In genomic region chr22:36928826-36929535, GRCh38 we compare ENCODE assay signal across 17 cellular contexts. TPM values are rescaled to one million over a fixed set of nuclear protein-coding genes. Genes with fewer than 3 reads are reported as not detected.
"Had no signal": no experiment of that assay in that cellular context is flagged by ENCODE, and none has a peak within 500 bp of the region (broad histone marks: within the 10 kb centered on the region; RNA-seq: fewer than 3 reads in every experiment).

No MANE protein-coding gene starts in this region.

- H3K27me3 ChIP-seq: right lobe of liver, upper lobe of right lung had no signal

- H3K27ac Mint-ChIP-seq: activated CD4-positive, alpha-beta T cell treated with anti-CD3 and anti-CD28 coated beads, Interleukin-2, amount 10 ng/mL, durations not matched to agents 24 days and 14 days; activated T-helper 17 cell treated with anti-CD3 and anti-CD28 coated beads, Interleukin-2, amount 50 U/mL, for 72 hours; naive thymus-derived CD4-positive, alpha-beta T cell; progenitor cell of endocrine pancreas had no signal

- H3K27ac ChIP-seq: dorsolateral prefrontal cortex, right lobe of liver, upper lobe of right lung had no signal

- H3K4me3 ChIP-seq: dorsolateral prefrontal cortex, mucosa of descending colon, right lobe of liver, upper lobe of right lung had no signal

- FAIRE-seq: endometrium had no signal

- H3K4me1 Mint-ChIP-seq: stimulated activated naive CD8-positive, alpha-beta T cell treated with anti-CD3 and anti-CD28 coated beads, Interleukin-15, amount 100 ng/mL, for 72 hours had no signal

- H3K36me3 ChIP-seq: right lobe of liver had no signal

- H3K27me3 Mint-ChIP-seq: activated CD4-positive, alpha-beta T cell treated with anti-CD3 and anti-CD28 coated beads, Interleukin-2, amount 10 ng/mL, durations not matched to agents 24 days and 14 days had no signal

- H3K9me3 ChIP-seq: mucosa of descending colon, right lobe of liver, upper lobe of right lung had no signal

- H3K4me3 Mint-ChIP-seq: activated CD4-positive, alpha-beta T cell treated with anti-CD3 and anti-CD28 coated beads, Interleukin-2, amount 10 ng/mL, durations not matched to agents 24 days and 14 days; activated T-helper 17 cell treated with anti-CD3 and anti-CD28 coated beads, Interleukin-2, amount 50 U/mL, for 72 hours; naive thymus-derived CD4-positive, alpha-beta T cell; stimulated activated naive CD8-positive, alpha-beta T cell treated with anti-CD3 and anti-CD28 coated beads, Interleukin-15, amount 100 ng/mL, for 72 hours had no signal

- ATAC-seq: activated T-helper 17 cell treated with anti-CD3 and anti-CD28 coated beads, Interleukin-2, amount 50 U/mL, for 72 hours; left lobe of liver; naive thymus-derived CD4-positive, alpha-beta T cell; right lobe of liver; stimulated activated naive CD8-positive, alpha-beta T cell treated with anti-CD3 and anti-CD28 coated beads, Interleukin-15, amount 100 ng/mL, for 72 hours; upper lobe of right lung had no signal

- DNase-seq: activated CD4-positive, alpha-beta T cell treated with anti-CD3 and anti-CD28 coated beads, Interleukin-2, amount 10 ng/mL, durations not matched to agents 24 days and 14 days; activated CD4-positive, CD25-positive, alpha-beta regulatory T cell; activated naive CD4-positive, alpha-beta T cell treated with Interleukin-2 at 50 U/mL for 16 hours; activated T-cell treated with anti-CD3 and anti-CD28 coated beads for 4 hours; dorsolateral prefrontal cortex; islet precursor cell; mammary epithelial cell; naive thymus-derived CD4-positive, alpha-beta T cell; nucleus accumbens; right lobe of liver; stimulated activated naive CD8-positive, alpha-beta T cell treated with anti-CD3 and anti-CD28 coated beads, Interleukin-15, amount 100 ng/mL, for 72 hours; upper lobe of right lung had no signal

- H3K4me1 ChIP-seq: right lobe of liver, upper lobe of right lung had no signal

- H3K9me3 Mint-ChIP-seq: activated CD4-positive, alpha-beta T cell treated with anti-CD3 and anti-CD28 coated beads, Interleukin-2, amount 10 ng/mL, durations not matched to agents 24 days and 14 days; activated T-helper 17 cell treated with anti-CD3 and anti-CD28 coated beads, Interleukin-2, amount 50 U/mL, for 72 hours; naive thymus-derived CD4-positive, alpha-beta T cell; stimulated activated naive CD8-positive, alpha-beta T cell treated with anti-CD3 and anti-CD28 coated beads, Interleukin-15, amount 100 ng/mL, for 72 hours had no signal

RNA-seq across cellular contexts. Expression of gene CSF2RB, which starts 15.6 kb away (rescaled TPM):
- total RNA-seq: mammary epithelial cell, progenitor cell of endocrine pancreas had no signal
- polyA plus RNA-seq: mammary epithelial cell; naive thymus-derived CD4-positive, alpha-beta T cell had no signal
